22 cellular contexts compared by ENCODE assay signal in genomic region chr5:67115804-67116203, GRCh38.
DNase-seq lines count a peak whose midpoint lies in the region; ATAC-seq, FAIRE-seq and TF ChIP-seq lines count a peak whose summit lies in the region.
"Had no signal": no experiment of that assay in that cellular context is flagged by ENCODE, and none has a peak within 500 bp of the region (broad histone marks: within the 10 kb centered on the region; RNA-seq: fewer than 3 reads in every experiment).

No MANE protein-coding gene starts in this region.

- TF ChIP-seq CTCF in VCaP (conservative IDR thresholded peaks at IDR 0.05), result no peak
- TF ChIP-seq CTCF in HepG2 (CRISPR knock-in tag; IDR thresholded peaks at IDR 0.05), result no peak
- no peak for TF ChIP-seq CTCF in nephron progenitor cell (IDR thresholded peaks at IDR 0.05)

- TF ChIP-seq EP300 in HepG2 (IDR thresholded peaks at IDR 0.05; ENCODE audit: low read depth in 2 of 2, low read length in 2 of 2) (no peak), HepG2 (CRISPR knock-in tag; IDR thresholded peaks at IDR 0.05; ENCODE audit: borderline replicate concordance) (no peak)

- H3K79me2 ChIP-seq in HepG2 (ENCODE audit: insufficient read depth, low read length), result no peaks in the 10 kb centered on the region

- no peak for TF ChIP-seq POLR2A in HepG2 (IDR thresholded peaks at IDR 0.05; ENCODE audit: insufficient read depth in 1 of 2, low read depth in 2 of 2, low read length in 2 of 2)

- POLR2A ChIA-PET in HepG2 (lab: Yijun Ruan, JAX), result no interaction called here

- DNase-seq in HepG2 (ENCODE audit: low spot score) (peak; percentile 6), nephron progenitor cell (no peak), NK-92 (lab: John Stamatoyannopoulos, UW; ENCODE audit: unreplicated experiment) (no peak), NCI-H2227 treated with DMSO at 0.1 percent for 48 hours (lab: John Stamatoyannopoulos, UW) (no peak)
- DNase-seq: CD4-positive, alpha-beta T cell; CD8-positive, alpha-beta memory T cell; DMS 273 treated with DMSO at 0.1 percent for 48 hours; EL; GDM1; GOT3; HFFc6 had no signal

- peaks cover 63% of the 10 kb centered on the region for H3K36me3 Mint-ChIP-seq in nephron progenitor cell (ENCODE audit: low read depth)

- CTCF ChIA-PET in HepG2 (lab: Yijun Ruan, JAX; ENCODE audit: low intra/inter-chr PET ratio, low total read pairs), result no interaction called here

- BruUV-seq in HepG2 (replicated peaks; lab: Mats Ljungman, UMichigan), result no TSS peak

- H3K9me3 Mint-ChIP-seq in nephron progenitor cell, result no peaks in the 10 kb centered on the region
- H3K9me3 Mint-ChIP-seq: CD4-positive, alpha-beta T cell; CD8-positive, alpha-beta memory T cell; HFFc6 had no signal

- H3K9ac ChIP-seq in HepG2 (ENCODE audit: insufficient read depth, low read depth, low read length), result no peak overlapping the region
- H3K9ac ChIP-seq: BLaER1 had no signal

- H3K27ac ChIP-seq in VCaP, result peak overlapping the region; percentile 60
- H3K27ac ChIP-seq in HepG2 (ENCODE audit: extremely low read length, insufficient read depth, low read length), result no peak overlapping the region
- H3K27ac ChIP-seq: BLaER1, C4-2B had no signal

- H3K4me2 ChIP-seq in HepG2 (ENCODE audit: low read depth, low read length), result no peak overlapping the region

- H3K27me3 ChIP-seq in HepG2 (ENCODE audit: control insufficient read depth in 1 of 2, insufficient read depth in 2 of 2, low read length in 2 of 2), result no peaks in the 10 kb centered on the region
- H3K27me3 ChIP-seq: BLaER1 had no signal

- H3K4me1 Mint-ChIP-seq in nephron progenitor cell, result peaks cover 29% of the 10 kb centered on the region
- H3K4me1 Mint-ChIP-seq: B cell; CD8-positive, alpha-beta memory T cell had no signal

- H2AFZ ChIP-seq in HepG2 (ENCODE audit: low read length), result no peak overlapping the region

- no peaks in the 10 kb centered on the region for H3K9me3 ChIP-seq in HepG2 (ENCODE audit: low read length)
- H3K9me3 ChIP-seq: BLaER1, HAP-1 had no signal

- in situ Hi-C loops in HepG2 (cut with HindIII; ENCODE audit: extremely low pct_ligation_motif_present, low pct_unique_long_range_greater_than_20kb), result no loop called here

- no peak overlapping the region for H3K4me3 ChIP-seq in HepG2 (replicated peaks in 1 of 3; ENCODE audit: insufficient read depth in 1 of 3, low read depth in 2 of 3, low read length in 3 of 3)
- H3K4me3 ChIP-seq: BLaER1, GM12878, HAP-1 had no signal

- intact Hi-C loops in HepG2 (cut with micrococcal nuclease; ENCODE audit: unreplicated experiment), result no loop called here

- H3K27ac Mint-ChIP-seq in nephron progenitor cell, result peak overlapping the region; percentile 36
- H3K27ac Mint-ChIP-seq: B cell; CD4-positive, alpha-beta T cell; CD8-positive, alpha-beta memory T cell; HFFc6 had no signal

- no peaks in the 10 kb centered on the region for H4K20me1 ChIP-seq in HepG2 (ENCODE audit: insufficient read depth, low read length)
- H4K20me1 ChIP-seq: BLaER1 had no signal

- peaks cover 25% of the 10 kb centered on the region for H3K4me1 ChIP-seq in HepG2 (ENCODE audit: insufficient read depth, low read length)
- H3K4me1 ChIP-seq: HAP-1 had no signal

- no peak for TF ChIP-seq RAD21 in HepG2 (CRISPR knock-in tag; IDR thresholded peaks at IDR 0.05)

- no peaks in the 10 kb centered on the region for H3K27me3 Mint-ChIP-seq in nephron progenitor cell (ENCODE audit: low read depth, poor library complexity)
- H3K27me3 Mint-ChIP-seq: B cell; CD4-positive, alpha-beta T cell; CD8-positive, alpha-beta memory T cell had no signal

- FAIRE-seq in HepG2 (lab: Jason Lieb, UNC), result no peak
- FAIRE-seq: A204.1, D721Med, GM12878, GM19239, H54 had no signal

- H3K4me3 Mint-ChIP-seq in nephron progenitor cell, result no peak overlapping the region
- H3K4me3 Mint-ChIP-seq: B cell; CD4-positive, alpha-beta T cell; CD8-positive, alpha-beta memory T cell; HFFc6 had no signal

- 76% methylated on average over 3 of the region's 3 CpGs for WGBS in HepG2 (ENCODE audit: low lambda C conversion rate)

- ATAC-seq in HepG2 (no peak), GM21786 (IDR thresholded peaks at IDR 0.05; ENCODE audit: unreplicated experiment) (no peak)
- ATAC-seq: GM12878 had no signal

- peaks cover 3 to 14% of the 10 kb centered on the region in 2 experiments; a peak in 4 of 5 replicates for H3K36me3 ChIP-seq in HepG2 (replicated peaks in 1 of 2; ENCODE audit: control insufficient read depth in 1 of 2, insufficient read depth in 2 of 2, low read length in 2 of 2)

TF ChIP-seq in HepG2, 621 proteins besides CTCF, POLR2A, EP300 and RAD21:
- TF ChIP-seq ZIK1 (CRISPR knock-in tag; IDR thresholded peaks at IDR 0.05; ENCODE audit: borderline replicate concordance, low read depth), result no peak
- no peak for TF ChIP-seq ZFAT (CRISPR knock-in tag; conservative IDR thresholded peaks at IDR 0.05)
- TF ChIP-seq, protein P1, sequence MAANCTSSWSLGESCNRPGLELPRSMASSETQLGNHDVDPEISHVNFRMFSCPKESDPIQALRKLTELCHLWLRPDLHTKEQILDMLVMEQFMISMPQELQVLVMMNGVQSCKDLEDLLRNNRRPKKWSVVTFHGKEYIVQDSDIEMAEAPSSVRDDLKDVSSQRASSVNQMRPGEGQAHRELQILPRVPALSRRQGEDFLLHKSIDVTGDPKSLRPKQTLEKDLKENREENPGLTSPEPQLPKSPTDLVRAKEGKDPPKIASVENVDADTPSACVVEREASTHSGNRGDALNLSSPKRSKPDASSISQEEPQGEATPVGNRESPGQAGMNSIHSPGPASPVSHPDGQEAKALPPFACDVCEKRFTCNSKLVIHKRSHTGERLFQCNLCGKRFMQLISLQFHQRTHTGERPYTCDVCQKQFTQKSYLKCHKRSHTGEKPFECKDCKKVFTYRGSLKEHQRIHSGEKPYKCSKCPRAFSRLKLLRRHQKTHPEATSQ (CRISPR knock-in tag; IDR thresholded peaks at IDR 0.05; ENCODE audit: borderline replicate concordance), result peak; percentile 28; the same call in 1 of the 2 replicates
- TF ChIP-seq KLF12 (CRISPR knock-in tag; IDR thresholded peaks at IDR 0.05; ENCODE audit: borderline replicate concordance), result no peak
- TF ChIP-seq SMYD3 (CRISPR knock-in tag; IDR thresholded peaks at IDR 0.05), result no peak
- peak; percentile 39; the same call in 1 of the 2 replicates for TF ChIP-seq CEBPG (CRISPR knock-in tag; IDR thresholded peaks at IDR 0.05)
- no peak for TF ChIP-seq ZNF619 (CRISPR knock-in tag; IDR thresholded peaks at IDR 0.05)
- TF ChIP-seq HNF4A (CRISPR knock-in tag; IDR thresholded peaks at IDR 0.05), result 0 out of 2 replicates have a peak, but pooled peaks have one; percentile 8
- no peak for TF ChIP-seq MEF2D (CRISPR knock-in tag; IDR thresholded peaks at IDR 0.05)
- no peak for TF ChIP-seq FUBP1 (CRISPR knock-in tag; IDR thresholded peaks at IDR 0.05; ENCODE audit: borderline replicate concordance)
- TF ChIP-seq AGO1 (IDR thresholded peaks at IDR 0.05; ENCODE audit: low read depth, low read length, poor library complexity, severe bottlenecking), result no peak
